Comparison of ENCODE assay signal across 26 cellular contexts in the genomic region with DNA sequence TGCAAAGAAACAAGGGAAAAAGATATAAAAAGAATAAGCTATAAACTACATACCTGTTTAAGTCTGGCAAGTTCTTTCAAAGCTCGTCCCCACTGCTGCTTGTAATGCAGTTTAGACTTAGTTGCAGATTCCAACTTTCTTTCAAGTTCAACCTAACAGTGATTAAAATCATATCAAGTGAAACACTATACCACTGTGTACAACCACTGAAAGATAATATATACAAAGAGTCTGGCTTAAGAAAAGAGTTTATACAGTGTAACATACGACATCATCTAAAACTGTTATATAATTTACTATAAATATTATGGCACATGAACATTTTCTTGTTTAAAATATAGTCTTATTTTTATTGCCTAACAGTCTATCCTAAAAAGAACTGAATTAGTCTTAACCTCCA. TPM values are rescaled to one million over a fixed set of nuclear protein-coding genes. Genes with fewer than 3 reads are reported as not detected.
A peak's percentile ranks its signal among the peaks of the same experiment; 100 is the strongest.
DNase-seq lines count a peak whose midpoint lies in the region; FAIRE-seq and TF ChIP-seq lines count a peak whose summit lies in the region.
"Had no signal": no experiment of that assay in that cellular context is flagged by ENCODE, and none has a peak within 500 bp of the region (broad histone marks: within the 10 kb centered on the region; RNA-seq: fewer than 3 reads in every experiment).

No MANE protein-coding gene starts in this region.

- H3K36me3 ChIP-seq in muscle layer of colon (ENCODE audit: insufficient read depth, low read length) = no peaks in the 10 kb centered on the region
- no peaks in the 10 kb centered on the region for H3K36me3 ChIP-seq in tibial artery
- H3K36me3 ChIP-seq in kidney (ENCODE audit: control insufficient read depth in 1 of 2, insufficient read depth in 2 of 2, low read length in 2 of 2) = no peaks in the 10 kb centered on the region

- H3K4me3 Mint-ChIP-seq in nephron progenitor cell = no peak overlapping the region
- H3K4me3 Mint-ChIP-seq: CD4-positive, alpha-beta memory T cell; H9; HFFc6 had no signal

- DNase-seq in H4 (ENCODE audit: low spot score) = peak; percentile 20
- peak; percentile 53 for DNase-seq in fibroblast of peridontal ligament (ENCODE audit: extremely low read depth)
- DNase-seq in tibial artery = no peak
- DNase-seq in EL = no peak
- DNase-seq in nephron progenitor cell = no peak
- no peak for DNase-seq in NCI-H187 (lab: John Stamatoyannopoulos, UW)
- DNase-seq in kidney = no peak
- DNase-seq: CD4-positive, alpha-beta memory T cell; COR-L47; GDM1; H9; HFFc6; KG1; NCI-H1048; NCI-H1417; NCI-H1694; NCI-H2081; NCI-H2227 treated with DMSO at 0.1 percent for 48 hours; NCI-H69; Right ventricle myocardium superior; RPMI8226 had no signal

- H3K27me3 ChIP-seq in muscle layer of colon (ENCODE audit: control insufficient read depth in 1 of 2, insufficient read depth in 2 of 2, low read length in 2 of 2) (no peaks in the 10 kb centered on the region), tibial artery (no peaks in the 10 kb centered on the region)
- H3K27me3 ChIP-seq: SJSA1 had no signal

- H3K9me3 Mint-ChIP-seq in nephron progenitor cell = no peaks in the 10 kb centered on the region
- H3K9me3 Mint-ChIP-seq: CD4-positive, alpha-beta memory T cell; H9; HFFc6 had no signal

- peaks cover 12% of the 10 kb centered on the region for H3K36me3 Mint-ChIP-seq in nephron progenitor cell (ENCODE audit: low read depth)

- no peak for FAIRE-seq in kidney (lab: Jason Lieb, UNC)
- FAIRE-seq: A549, GM12892 had no signal

- H3K9me3 ChIP-seq in muscle layer of colon (ENCODE audit: low read length) (no peaks in the 10 kb centered on the region), tibial artery (no peaks in the 10 kb centered on the region), kidney (ENCODE audit: control insufficient read depth in 1 of 2, low read length in 2 of 2) (no peaks in the 10 kb centered on the region)
- H3K9me3 ChIP-seq: A549, SJSA1 had no signal

- H3K4me1 Mint-ChIP-seq in nephron progenitor cell = no peaks in the 10 kb centered on the region

- H3K27me3 Mint-ChIP-seq in nephron progenitor cell (ENCODE audit: low read depth, poor library complexity) = no peaks in the 10 kb centered on the region
- H3K27me3 Mint-ChIP-seq: CD4-positive, alpha-beta memory T cell had no signal

- intact Hi-C loops in tibial artery (cut with DNase I; ENCODE audit: low total_unique reads) (loop anchor here (5.0 to 10.0 kb wide), 3 partner anchors 272 to 522 kb away; partner anchors contain the start of gene PPIC), kidney (cut with DNase I) (no loop called here)

- H3K27ac ChIP-seq in muscle layer of colon (ENCODE audit: low read depth, low read length) (peak overlapping the region; percentile 16), tibial artery (peak overlapping the region; percentile 48 to 57), kidney (ENCODE audit: low read depth in 2 of 2, low read length in 2 of 2) (no peak overlapping the region)
- H3K27ac ChIP-seq: A549, GM23248, SJSA1 had no signal

- no peak overlapping the region for H3K9ac ChIP-seq in muscle layer of colon (ENCODE audit: low read length)
- H3K9ac ChIP-seq in kidney (ENCODE audit: low read length in 2 of 2) = no peak overlapping the region
- H3K9ac ChIP-seq: GM23248 had no signal

- no peak overlapping the region for H3K27ac Mint-ChIP-seq in nephron progenitor cell
- H3K27ac Mint-ChIP-seq: CD4-positive, alpha-beta memory T cell; H9; HFFc6 had no signal

- H3K4me3 ChIP-seq in muscle layer of colon (ENCODE audit: low read depth in 1 of 2, low read length in 2 of 2) (no peak overlapping the region), tibial artery (no peak overlapping the region), kidney (ENCODE audit: low read length in 2 of 2) (no peak overlapping the region)
- H3K4me3 ChIP-seq: A549, GM23248, SJSA1 had no signal

- TF ChIP-seq CTCF in tibial artery (IDR thresholded peaks at IDR 0.05) (no peak), nephron progenitor cell (IDR thresholded peaks at IDR 0.05) (no peak), kidney (IDR thresholded peaks at IDR 0.05; ENCODE audit: borderline replicate concordance, extremely low read depth, insufficient read depth) (no peak)

- H3K4me1 ChIP-seq in muscle layer of colon (ENCODE audit: insufficient read depth, low read length) (peaks cover 45% of the 10 kb centered on the region), tibial artery (peaks cover 0 to 71% (median 12%) of the 10 kb centered on the region in 4 donors), kidney (ENCODE audit: control insufficient read depth in 1 of 2, insufficient read depth in 1 of 2, low read depth in 1 of 2, low read length in 2 of 2) (no peaks in the 10 kb centered on the region)
- H3K4me1 ChIP-seq: A549 had no signal

RNA-seq across cellular contexts. Expression of gene CEP120, which starts 58.8 kb away (rescaled TPM):
- 12.5 and 17.0 TPM in 2 replicates for total RNA-seq in H4 (2014; rRNA removed; shearing (Covaris generic))
- 22.1 TPM for total RNA-seq in kidney
- polyA plus RNA-seq in kidney (ENCODE audit: insufficient read depth, low read depth, low replicate concordance) = 4.6 TPM

Comparison
In these comparisons a context has a peak if more than half of its experiments do, and no peak if none do; other contexts are left out.
1. DNase-seq: peak in H4 (single experiment) and fibroblast of peridontal ligament (single experiment); none in tibial artery (0 of 2), EL (single experiment), nephron progenitor cell (single experiment), NCI-H187 (0 of 2) and kidney (single experiment).
2. H3K27ac ChIP-seq: peak in muscle layer of colon (single experiment) and tibial artery (2 of 2); none in kidney (0 of 2).